In the genomic region with DNA sequence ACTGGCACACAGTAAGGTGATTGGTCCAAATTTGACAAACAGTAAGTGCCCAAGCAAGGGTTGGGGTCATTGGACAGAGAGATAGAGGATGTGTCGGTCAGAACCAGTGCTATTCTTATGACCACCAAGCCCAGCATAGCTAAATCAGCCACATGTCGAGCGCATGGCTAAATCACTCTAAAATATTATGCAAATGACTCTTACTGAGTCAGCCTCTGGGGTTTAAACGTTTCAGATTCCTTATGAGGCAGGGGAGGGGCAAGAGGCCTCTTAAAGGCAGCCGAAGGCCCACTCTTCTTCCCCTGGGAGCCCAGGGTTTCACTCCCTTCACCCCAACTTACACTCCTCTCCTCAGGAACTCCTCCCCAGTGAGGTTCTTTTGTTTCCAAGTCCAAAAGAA, we compare ENCODE assay signal across 10 cellular contexts. TPM values are rescaled to one million over a fixed set of nuclear protein-coding genes. Genes with fewer than 3 reads are reported as not detected.
DNase-seq lines count a peak whose midpoint lies in the region; ATAC-seq and TF ChIP-seq lines count a peak whose summit lies in the region.
"Had no signal": no experiment of that assay in that cellular context is flagged by ENCODE, and none has a peak within 500 bp of the region (broad histone marks: within the 10 kb centered on the region; RNA-seq: fewer than 3 reads in every experiment).

No MANE protein-coding gene starts in this region.

- H3K9me3 Mint-ChIP-seq in activated T-helper 17 cell treated with anti-CD3 and anti-CD28 coated beads, Interleukin-2, amount 50 U/mL, for 72 hours = no peaks in the 10 kb centered on the region

- H3K4me3 ChIP-seq in SK-N-SH (ENCODE audit: low read depth in 2 of 2, low read length in 1 of 2) (no peak overlapping the region), skeletal muscle satellite cell (ENCODE audit: low read length) (no peak overlapping the region), right cardiac atrium (ENCODE audit: low read length) (no peak overlapping the region)
- H3K4me3 ChIP-seq: A549 had no signal

- H3K27me3 ChIP-seq in SK-N-SH (ENCODE audit: insufficient read depth) (no peaks in the 10 kb centered on the region), skeletal muscle satellite cell (ENCODE audit: control insufficient read depth, insufficient read depth, low read length) (no peaks in the 10 kb centered on the region), right cardiac atrium (ENCODE audit: control insufficient read depth, insufficient read depth) (no peaks in the 10 kb centered on the region)
- H3K27me3 ChIP-seq: neutrophil had no signal

- H2AFZ ChIP-seq in SK-N-SH (ENCODE audit: low read depth) = no peak overlapping the region

- peaks cover 0 to 14% of the 10 kb centered on the region in 2 experiments; a peak in 2 of 4 replicates for H3K4me1 ChIP-seq in SK-N-SH (ENCODE audit: control insufficient read depth in 1 of 2, insufficient read depth in 2 of 2, low read depth in 1 of 2, low read length in 1 of 2)
- peaks cover 34% of the 10 kb centered on the region for H3K4me1 ChIP-seq in skeletal muscle satellite cell (ENCODE audit: control insufficient read depth, insufficient read depth, low read length)
- H3K4me1 ChIP-seq in right cardiac atrium (ENCODE audit: control insufficient read depth, insufficient read depth, low read length) = no peaks in the 10 kb centered on the region
- H3K4me1 ChIP-seq: A549 had no signal

- H3F3A ChIP-seq in SK-N-SH (replicated peaks; ENCODE audit: insufficient read depth) = no peaks in the 10 kb centered on the region

- H3K4me3 Mint-ChIP-seq in activated T-helper 17 cell treated with anti-CD3 and anti-CD28 coated beads, Interleukin-2, amount 50 U/mL, for 72 hours = no peak overlapping the region

- no peaks in the 10 kb centered on the region for H3K27me3 Mint-ChIP-seq in activated T-helper 17 cell treated with anti-CD3 and anti-CD28 coated beads, Interleukin-2, amount 50 U/mL, for 72 hours

- no peaks in the 10 kb centered on the region for H3K36me3 Mint-ChIP-seq in activated T-helper 17 cell treated with anti-CD3 and anti-CD28 coated beads, Interleukin-2, amount 50 U/mL, for 72 hours (ENCODE audit: low read depth)

- H3K9me2 ChIP-seq in SK-N-SH = no peaks in the 10 kb centered on the region

- DNase-seq in SK-N-SH (no peak), right cardiac atrium (no peak), left ventricle myocardium superior (no peak), T1000 (lab: John Stamatoyannopoulos, UW) (no peak)

- ATAC-seq in SK-N-SH treated with all-trans-retinoic acid at 6 μM for 48 hours (peak; percentile 67), HG02943 (IDR thresholded peaks at IDR 0.05; ENCODE audit: low read depth, unreplicated experiment) (peak; percentile 68), right cardiac atrium (no peak), left ventricle myocardium superior (no peak)
- ATAC-seq in activated T-helper 17 cell treated with anti-CD3 and anti-CD28 coated beads, Interleukin-2, amount 50 U/mL, for 72 hours (replicated peaks) = peak; percentile 55
- ATAC-seq: A549 had no signal

- H3K4me2 ChIP-seq in SK-N-SH (no peak overlapping the region), skeletal muscle satellite cell (ENCODE audit: low read length) (peak overlapping the region; percentile 34)
- H3K4me2 ChIP-seq: A549 had no signal

- CTCF ChIA-PET in SK-N-SH (lab: Yijun Ruan, JAX) = interaction anchor here (0.5 to 43.0 kb wide), 8 partner anchors 9 to 139 kb away, joined by 3 to 1294 read pairs (median 22); a partner anchor contains a TSS

- H3K36me3 ChIP-seq in SK-N-SH (replicated peaks in 1 of 2; ENCODE audit: control insufficient read depth in 1 of 2, insufficient read depth in 2 of 2, low read length in 1 of 2) (no peaks in the 10 kb centered on the region), skeletal muscle satellite cell (ENCODE audit: insufficient read depth, low read length) (no peaks in the 10 kb centered on the region)

- intact Hi-C loops in right cardiac atrium (cut with DNase I) = no loop called here
- intact Hi-C loops in left ventricle myocardium superior (cut with micrococcal nuclease) = no loop called here

- H3K79me2 ChIP-seq in SK-N-SH (ENCODE audit: insufficient read depth) = no peaks in the 10 kb centered on the region

- TF ChIP-seq RAD21 in SK-N-SH (IDR thresholded peaks at IDR 0.05; ENCODE audit: low read length) = no peak

- H3K27ac Mint-ChIP-seq in activated T-helper 17 cell treated with anti-CD3 and anti-CD28 coated beads, Interleukin-2, amount 50 U/mL, for 72 hours = no peak overlapping the region

- H3K27ac ChIP-seq in SK-N-SH (ENCODE audit: low read depth in 2 of 2, low read length in 1 of 2) (no peak overlapping the region), right cardiac atrium (ENCODE audit: low read length) (no peak overlapping the region)
- H3K27ac ChIP-seq: A549, neutrophil had no signal

- TF ChIP-seq EP300 in SK-N-SH (IDR thresholded peaks at IDR 0.05; ENCODE audit: borderline replicate concordance in 1 of 2, low read depth in 1 of 2, low read length in 1 of 2) = no peak

- 66% methylated on average over 5 of the region's 5 CpGs for WGBS in SK-N-SH (ENCODE audit: low lambda C conversion rate)
- WGBS in right cardiac atrium = 43% methylated on average over 5 of the region's 5 CpGs

- H3K9ac ChIP-seq in SK-N-SH (no peak overlapping the region), skeletal muscle satellite cell (ENCODE audit: low read depth, low read length) (no peak overlapping the region)

- POLR2A ChIA-PET in SK-N-SH (lab: Yijun Ruan, JAX) = interaction anchor here (1.6 kb wide), 1 partner anchor 20 kb away, joined by 7 read pairs; a partner anchor contains a TSS

- no peaks in the 10 kb centered on the region for H4K20me1 ChIP-seq in SK-N-SH (ENCODE audit: insufficient read depth)

- H3K4me1 Mint-ChIP-seq in activated T-helper 17 cell treated with anti-CD3 and anti-CD28 coated beads, Interleukin-2, amount 50 U/mL, for 72 hours = peaks cover 12% of the 10 kb centered on the region

- no peak for TF ChIP-seq CTCF in SK-N-SH (IDR thresholded peaks at IDR 0.05)

- H3K9me3 ChIP-seq in SK-N-SH = no peaks in the 10 kb centered on the region
- no peaks in the 10 kb centered on the region for H3K9me3 ChIP-seq in skeletal muscle satellite cell (replicated peaks; ENCODE audit: low read length)
- H3K9me3 ChIP-seq in right cardiac atrium (ENCODE audit: control insufficient read depth, low read length) = no peaks in the 10 kb centered on the region
- H3K9me3 ChIP-seq: A549, neutrophil had no signal

TF ChIP-seq in SK-N-SH, 30 proteins besides CTCF, POLR2A, EP300 and RAD21:
- no peak for TF ChIP-seq RCOR1 (IDR thresholded peaks at IDR 0.05; ENCODE audit: low read length)

RNA-seq across cellular contexts. Expression of a gene that starts 0.6 kb away (rescaled TPM):
- polyA plus RNA-seq in SK-N-SH (2012; rRNA removed) = not detected in 2 replicates
- polyA plus RNA-seq in SK-N-SH (2012; cell fraction: cytosol; rRNA removed) = not detected in 2 replicates
- polyA plus RNA-seq in SK-N-SH (2012; cell fraction: nucleus; rRNA removed) = not detected in 2 replicates
- total RNA-seq in activated T-helper 17 cell treated with anti-CD3 and anti-CD28 coated beads, Interleukin-2, amount 50 U/mL, for 72 hours = under 1 TPM in 1 of 2 donors, not detected in 1; 0.16 TPM
- 0.22 and 0.25 TPM in 2 replicates for total RNA-seq in skeletal muscle satellite cell (2012; rRNA removed)
- total RNA-seq in right cardiac atrium = under 1 TPM; 0.28 to 0.86 (median 0.51) TPM
- polyA plus RNA-seq in right cardiac atrium = 0.45 TPM
- 0.30 TPM for total RNA-seq in left ventricle myocardium superior
- polyA plus RNA-seq: A549 had no signal

RNA-seq across cellular contexts. Expression of a gene that starts 20.1 kb away (rescaled TPM):
- polyA plus RNA-seq in SK-N-SH (2012; rRNA removed) = 6.7 and 9.3 TPM in 2 replicates
- 11.0 and 15.7 TPM in 2 replicates for polyA plus RNA-seq in SK-N-SH (2012; cell fraction: cytosol; rRNA removed)
- polyA plus RNA-seq in SK-N-SH (2012; cell fraction: nucleus; rRNA removed) = 2.4 and 7.6 TPM in 2 replicates
- total RNA-seq in activated T-helper 17 cell treated with anti-CD3 and anti-CD28 coated beads, Interleukin-2, amount 50 U/mL, for 72 hours = 10 to 100 TPM; 33.3 to 44.0 TPM
- total RNA-seq in skeletal muscle satellite cell (2012; rRNA removed) = 14.6 and 18.5 TPM in 2 replicates
- total RNA-seq in right cardiac atrium = 10 to 100 TPM; 15.4 to 22.8 (median 21.3) TPM
- 11.9 TPM for polyA plus RNA-seq in right cardiac atrium
- total RNA-seq in left ventricle myocardium superior = 19.9 TPM

RNA-seq across cellular contexts. Expression of a gene that starts 32.8 kb away (rescaled TPM):
- polyA plus RNA-seq in SK-N-SH (2012; rRNA removed) (0.90 and 0.93 TPM in 2 replicates), right cardiac atrium (44.9 TPM)
- polyA plus RNA-seq in SK-N-SH (2012; cell fraction: cytosol; rRNA removed) = 0.23 and 0.42 TPM in 2 replicates
- polyA plus RNA-seq in SK-N-SH (2012; cell fraction: nucleus; rRNA removed) = 3.8 and 4.7 TPM in 2 replicates
- total RNA-seq in activated T-helper 17 cell treated with anti-CD3 and anti-CD28 coated beads, Interleukin-2, amount 50 U/mL, for 72 hours = 1 to 10 TPM; 1.4 to 8.4 TPM
- 1.1 and 2.3 TPM in 2 replicates for total RNA-seq in skeletal muscle satellite cell (2012; rRNA removed)
- total RNA-seq in right cardiac atrium (10 to 100 TPM; 14.1 to 28.7 (median 23.3) TPM), left ventricle myocardium superior (37.6 TPM)

RNA-seq across cellular contexts. Expression of a gene that starts 47.1 kb away (rescaled TPM):
- 7.3 and 8.1 TPM in 2 replicates for polyA plus RNA-seq in SK-N-SH (2012; rRNA removed)
- polyA plus RNA-seq in SK-N-SH (2012; cell fraction: cytosol; rRNA removed) = 4.7 and 6.8 TPM in 2 replicates
- 13.1 and 16.1 TPM in 2 replicates for polyA plus RNA-seq in SK-N-SH (2012; cell fraction: nucleus; rRNA removed)
- total RNA-seq in activated T-helper 17 cell treated with anti-CD3 and anti-CD28 coated beads, Interleukin-2, amount 50 U/mL, for 72 hours = 1 to 10 TPM; 6.7 to 8.2 TPM
- 3.9 and 12.2 TPM in 2 replicates for total RNA-seq in skeletal muscle satellite cell (2012; rRNA removed)
- 10 to 100 TPM; 26.5 to 30.1 (median 27.6) TPM for total RNA-seq in right cardiac atrium
- polyA plus RNA-seq in right cardiac atrium = 22.0 TPM
- 23.7 TPM for total RNA-seq in left ventricle myocardium superior

Comparison
In these comparisons a context has a peak if more than half of its experiments do, and no peak if none do; other contexts are left out.
1. ATAC-seq: peak in SK-N-SH treated with all-trans-retinoic acid at 6 μM for 48 hours (single experiment), HG02943 (single experiment) and activated T-helper 17 cell treated with anti-CD3 and anti-CD28 coated beads, Interleukin-2, amount 50 U/mL, for 72 hours (single experiment); none in right cardiac atrium (0 of 2) and left ventricle myocardium superior (single experiment).